ENCODE assay signal across 1 cellular context in the genomic region with DNA sequence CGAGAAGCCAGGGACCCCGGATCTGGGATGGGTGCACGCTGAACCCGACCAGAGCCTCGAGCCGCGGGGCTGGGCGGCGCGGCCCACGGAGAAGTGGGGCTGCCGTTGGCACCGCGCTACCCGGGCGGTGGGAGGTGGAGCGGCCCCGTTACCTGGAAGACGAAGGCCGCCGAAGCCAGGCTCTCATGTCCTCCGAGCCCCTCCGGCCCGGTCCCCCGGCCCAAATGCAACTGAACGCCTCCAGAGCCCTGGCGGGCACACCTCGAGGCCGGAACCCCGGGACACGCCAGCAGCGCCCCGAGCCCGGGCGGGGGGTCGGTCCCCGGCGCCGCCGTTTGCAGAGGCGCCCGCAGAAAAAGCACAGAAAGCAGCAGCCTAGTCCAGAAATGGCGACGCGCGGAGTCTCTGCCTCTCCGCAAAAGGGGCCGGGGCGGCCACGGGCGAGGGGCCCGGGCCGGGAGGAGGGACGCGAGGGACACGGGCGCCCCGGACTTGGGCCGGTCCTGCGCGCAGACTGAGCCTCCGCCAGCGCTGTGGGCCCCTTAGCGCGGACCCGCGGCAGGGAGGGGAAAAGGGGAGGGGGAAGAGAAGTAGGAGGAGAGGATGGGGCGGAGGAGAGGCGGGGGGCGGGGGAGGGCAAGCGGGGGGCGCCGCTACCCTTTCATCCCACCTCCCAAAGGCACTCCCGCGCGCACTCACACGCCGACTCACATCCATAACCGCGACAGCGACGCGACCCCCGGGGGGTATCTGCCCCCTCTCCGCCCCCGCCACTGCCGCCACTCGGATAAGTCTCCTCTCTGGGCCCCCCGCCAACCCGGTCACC.
TF ChIP-seq lines count a peak whose summit lies in the region.

No MANE protein-coding gene starts in this region.

TF ChIP-seq in H1, 55 proteins besides CTCF, POLR2A, EP300 and RAD21 (continued from another document):
- TF ChIP-seq RBBP5 (IDR thresholded peaks at IDR 0.05; ENCODE audit: borderline replicate concordance, low read depth, low read length) (peak; percentile 22; the same call in 1 of the 2 replicates), TAF1 (IDR thresholded peaks at IDR 0.05; ENCODE audit: low read depth, low read length) (0 out of 2 replicates have a peak, but pooled peaks have one; percentile 26), TCF12 (IDR thresholded peaks at IDR 0.05; ENCODE audit: low read depth, low read length) (no peak), KDM4A (IDR thresholded peaks at IDR 0.05; ENCODE audit: low read depth, low read length, severe bottlenecking) (peak; percentile 47)
